1 cellular context compared by ENCODE assay signal in the genomic region with DNA sequence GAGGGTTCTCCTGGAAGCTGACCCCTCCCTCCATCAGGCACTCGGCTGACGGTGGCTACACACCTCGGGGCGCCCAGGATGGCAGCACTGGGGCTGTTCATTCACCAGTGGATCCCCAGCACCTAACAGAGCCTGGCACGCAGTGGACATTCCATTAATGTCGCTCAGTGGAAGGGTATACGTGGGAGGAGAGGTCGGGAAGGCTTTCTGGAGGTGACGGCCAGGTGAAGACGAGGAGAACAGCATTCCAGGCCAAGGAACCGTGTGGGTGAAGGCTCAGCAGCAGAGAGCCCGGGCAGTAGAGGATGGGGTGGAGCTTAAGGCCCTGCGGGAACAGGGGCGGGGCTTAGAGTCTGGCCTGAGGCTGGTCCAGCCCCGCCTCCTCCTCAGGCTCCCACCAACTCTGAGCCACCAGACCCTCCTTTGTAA.
TF ChIP-seq lines count a peak whose summit lies in the region.

No MANE protein-coding gene starts in this region.

TF ChIP-seq in A549, 52 proteins besides CTCF, POLR2A, EP300 and RAD21:
- TF ChIP-seq ZFP36 (IDR thresholded peaks at IDR 0.05; ENCODE audit: borderline replicate concordance, partially characterized antibody) (no peak), CBX2 (IDR thresholded peaks at IDR 0.05; ENCODE audit: borderline replicate concordance, low read depth) (no peak), RARB (CRISPR knock-in tag; IDR thresholded peaks at IDR 0.05) (no peak), ZC3H11A (IDR thresholded peaks at IDR 0.05) (no peak), HEYL (CRISPR knock-in tag; IDR thresholded peaks at IDR 0.05) (no peak)
- TF ChIP-seq, protein P1, sequence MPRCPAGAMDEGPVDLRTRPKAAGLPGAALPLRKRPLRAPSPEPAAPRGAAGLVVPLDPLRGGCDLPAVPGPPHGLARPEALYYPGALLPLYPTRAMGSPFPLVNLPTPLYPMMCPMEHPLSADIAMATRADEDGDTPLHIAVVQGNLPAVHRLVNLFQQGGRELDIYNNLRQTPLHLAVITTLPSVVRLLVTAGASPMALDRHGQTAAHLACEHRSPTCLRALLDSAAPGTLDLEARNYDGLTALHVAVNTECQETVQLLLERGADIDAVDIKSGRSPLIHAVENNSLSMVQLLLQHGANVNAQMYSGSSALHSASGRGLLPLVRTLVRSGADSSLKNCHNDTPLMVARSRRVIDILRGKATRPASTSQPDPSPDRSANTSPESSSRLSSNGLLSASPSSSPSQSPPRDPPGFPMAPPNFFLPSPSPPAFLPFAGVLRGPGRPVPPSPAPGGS (IDR thresholded peaks at IDR 0.05): no peak
TF ChIP-seq in A549: peak in this region for 0.
